In genomic region chr2:36966370-36967235, GRCh38 we compare ENCODE assay signal across 8 cellular contexts. TPM values are rescaled to one million over a fixed set of nuclear protein-coding genes. Genes with fewer than 3 reads are reported as not detected.
DNase-seq lines count a peak whose midpoint lies in the region; TF ChIP-seq lines count a peak whose summit lies in the region.

A gene with protein sequence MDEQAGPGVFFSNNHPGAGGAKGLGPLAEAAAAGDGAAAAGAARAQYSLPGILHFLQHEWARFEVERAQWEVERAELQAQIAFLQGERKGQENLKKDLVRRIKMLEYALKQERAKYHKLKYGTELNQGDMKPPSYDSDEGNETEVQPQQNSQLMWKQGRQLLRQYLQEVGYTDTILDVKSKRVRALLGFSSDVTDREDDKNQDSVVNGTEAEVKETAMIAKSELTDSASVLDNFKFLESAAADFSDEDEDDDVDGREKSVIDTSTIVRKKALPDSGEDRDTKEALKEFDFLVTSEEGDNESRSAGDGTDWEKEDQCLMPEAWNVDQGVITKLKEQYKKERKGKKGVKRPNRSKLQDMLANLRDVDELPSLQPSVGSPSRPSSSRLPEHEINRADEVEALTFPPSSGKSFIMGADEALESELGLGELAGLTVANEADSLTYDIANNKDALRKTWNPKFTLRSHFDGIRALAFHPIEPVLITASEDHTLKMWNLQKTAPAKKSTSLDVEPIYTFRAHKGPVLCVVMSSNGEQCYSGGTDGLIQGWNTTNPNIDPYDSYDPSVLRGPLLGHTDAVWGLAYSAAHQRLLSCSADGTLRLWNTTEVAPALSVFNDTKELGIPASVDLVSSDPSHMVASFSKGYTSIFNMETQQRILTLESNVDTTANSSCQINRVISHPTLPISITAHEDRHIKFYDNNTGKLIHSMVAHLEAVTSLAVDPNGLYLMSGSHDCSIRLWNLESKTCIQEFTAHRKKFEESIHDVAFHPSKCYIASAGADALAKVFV (minus strand): TSS chr2:36966536. CDS start chr2:36966463, 73 bp downstream.

- 0 to 1% (median 1%) methylated on average over 20 to 91 of the region's 91 CpGs for whole genome bisulfite sequencing in stomach, 5 donors

- in situ Hi-C loops in G401 (cut with HindIII; ENCODE audit: low sequenced_read_pairs): no loop called here

- H2AFZ ChIP-seq in MM.1S (ENCODE audit: low read length): peak within 1 kb of the TSS; percentile 99

- TF ChIP-seq EP300 in stomach (IDR thresholded peaks at IDR 0.05): no peak

- no peaks in the 10 kb centered on the region for H4K20me1 ChIP-seq in MM.1S (ENCODE audit: insufficient read depth, low read length)

- peaks cover 43% of the 10 kb centered on the region for H3K79me2 ChIP-seq in MM.1S (ENCODE audit: low read length)

- H3K9me2 ChIP-seq in MM.1S (replicated peaks; ENCODE audit: insufficient read depth, low read length): no peaks in the 10 kb centered on the region

- H3K9me3 ChIP-seq in MM.1S (replicated peaks; ENCODE audit: insufficient read depth, low read length): no peaks in the 10 kb centered on the region
- no peaks in the 10 kb centered on the region for H3K9me3 ChIP-seq in stomach

- DNase-seq in G401 (ENCODE audit: low spot score) (peak; percentile 93), HCEC 1CT (peak; percentile 97), MM.1S (peak; percentile 98), SHP77 treated with DMSO at 0.1 percent for 48 hours (lab: John Stamatoyannopoulos, UW) (peak; percentile 70), fibroblast of the conjunctiva (ENCODE audit: low read depth) (peak; percentile 91), neural crest cell (ENCODE audit: low read depth, low spot score) (peak; percentile 88), stomach (peak; percentile 98)
- peak; percentile 99 for DNase-seq in activated effector memory CD4-positive, alpha-beta T cell treated with anti-CD3 and anti-CD28 coated beads, Interleukin-2, amount 50 U/mL, for 16 hours

- peak within 1 kb of the TSS; percentile 96 for H3K4me2 ChIP-seq in MM.1S (ENCODE audit: low read depth, low read length)

- H3K9me3 Mint-ChIP-seq in neural crest cell: no peaks in the 10 kb centered on the region

- no peaks in the 10 kb centered on the region for H3K36me3 Mint-ChIP-seq in neural crest cell (ENCODE audit: low read depth)

- peak within 1 kb of the TSS; percentile 92 for H3K27ac Mint-ChIP-seq in neural crest cell (ENCODE audit: unreplicated experiment)

- no peaks in the 10 kb centered on the region for H3K36me3 ChIP-seq in MM.1S (replicated peaks; ENCODE audit: insufficient read depth, low read length)
- no peaks in the 10 kb centered on the region for H3K36me3 ChIP-seq in stomach

- H3K4me3 Mint-ChIP-seq in neural crest cell: peak within 1 kb of the TSS; percentile 95

- peaks cover 45% of the 10 kb centered on the region for H3K4me1 Mint-ChIP-seq in neural crest cell

- intact Hi-C loops in stomach (cut with DNase I; ENCODE audit: low total_unique reads): no loop called here

- no peak for TF ChIP-seq CTCF in MM.1S (IDR thresholded peaks at IDR 0.05; ENCODE audit: low read length)
- no peak for TF ChIP-seq CTCF in neural crest cell (conservative IDR thresholded peaks at IDR 0.05)
- TF ChIP-seq CTCF in stomach (IDR thresholded peaks at IDR 0.05): no peak

- peak in 1 of 4 donors; percentile 32 for TF ChIP-seq POLR2A in stomach (IDR thresholded peaks at IDR 0.05)

- peaks cover 17% of the 10 kb centered on the region for H3K4me1 ChIP-seq in MM.1S (ENCODE audit: low read length)
- H3K4me1 ChIP-seq in stomach: peaks cover 11 to 46% (median 26%) of the 10 kb centered on the region in 4 donors

- no peaks in the 10 kb centered on the region for H3K27me3 ChIP-seq in MM.1S (replicated peaks; ENCODE audit: insufficient read depth, low read length)
- H3K27me3 ChIP-seq in stomach: no peaks in the 10 kb centered on the region

- H3K27ac ChIP-seq in MM.1S (ENCODE audit: low read length) (peak within 1 kb of the TSS; percentile 79), stomach (peak within 1 kb of the TSS; percentile 82 to 93 (median 91))

- peaks cover 21% of the 10 kb centered on the region for H3F3A ChIP-seq in MM.1S (ENCODE audit: insufficient read depth, low read length)

- peaks cover 6% of the 10 kb centered on the region for H3K27me3 Mint-ChIP-seq in neural crest cell (ENCODE audit: low read depth)

- peak within 1 kb of the TSS; percentile 90 for H3K4me3 ChIP-seq in MM.1S (ENCODE audit: low read length)
- peak within 1 kb of the TSS; percentile 85 to 97 (median 92) for H3K4me3 ChIP-seq in stomach

- peak within 1 kb of the TSS; percentile 75 for H3K9ac ChIP-seq in MM.1S (ENCODE audit: low read length)

RNA-seq across cellular contexts. Expression of the gene that starts here (rescaled TPM):
- 3.8 and 6.6 TPM in 2 replicates for total RNA-seq in G401 (2014; rRNA removed; shearing (Covaris generic))
- total RNA-seq in neural crest cell (26.4 and 27.2 TPM in 2 replicates), stomach (10 to 100 TPM in 4 of 5 donors, 1 to 10 TPM in 1; 5.8 to 34.9 (median 20.1) TPM)
- 1 to 10 TPM; 3.5 to 5.7 (median 3.7) TPM for polyA plus RNA-seq in stomach

Comparison
In these comparisons a context has a peak if more than half of its experiments do, and no peak if none do; other contexts are left out.
1. Peak in every context shown above with its lines: DNase-seq, H3K4me3 ChIP-seq and H3K27ac ChIP-seq.